9 cellular contexts compared by ENCODE assay signal in the genomic region with DNA sequence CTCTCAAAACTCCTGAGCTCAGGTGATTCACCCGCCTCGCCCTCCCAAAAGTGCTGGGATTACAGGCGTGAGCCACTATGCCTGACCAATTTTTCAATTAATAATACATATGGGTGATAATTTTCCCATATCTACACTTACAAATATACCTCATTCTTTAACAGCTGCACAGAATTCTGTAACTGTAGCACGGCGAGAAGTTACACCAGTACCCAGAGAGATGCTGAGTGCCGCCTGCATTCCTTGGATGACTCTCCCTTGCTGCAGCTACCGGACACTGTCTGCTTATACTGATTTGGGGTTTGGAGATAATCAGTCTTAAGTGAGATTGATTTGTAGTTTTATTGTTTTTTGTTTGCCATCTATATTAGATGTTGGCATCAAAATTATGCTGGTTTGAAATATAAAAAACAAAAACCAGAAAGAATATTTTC. TPM values are rescaled to one million over a fixed set of nuclear protein-coding genes. Genes with fewer than 3 reads are reported as not detected.
A peak's percentile ranks its signal among the peaks of the same experiment; 100 is the strongest.
DNase-seq lines count a peak whose midpoint lies in the region; ATAC-seq lines count a peak whose summit lies in the region.
"Had no signal": no experiment of that assay in that cellular context is flagged by ENCODE, and none has a peak within 500 bp of the region (broad histone marks: within the 10 kb centered on the region; RNA-seq: fewer than 3 reads in every experiment).

No MANE protein-coding gene starts in this region.

- H3K27me3 Mint-ChIP-seq in naive B cell = no peaks in the 10 kb centered on the region

- DNase-seq in RPMI8226 = peak; percentile 15
- no peak for DNase-seq in naive B cell
- no peak for DNase-seq in left lobe of liver (ENCODE audit: low spot score)
- DNase-seq in LoVo (ENCODE audit: low spot score) = no peak
- DNase-seq in medulla oblongata (ENCODE audit: extremely low spot score) = no peak
- DNase-seq: activated T-cell treated with anti-CD3 and anti-CD28 coated beads, Interleukin-2, amount 50 U/mL, for 1 hour had no signal

- peak overlapping the region in 4 of 6 donors; percentile 54 to 95 (median 88) for H3K27ac Mint-ChIP-seq in naive B cell

- peaks cover 50 to 82% (median 79%) of the 10 kb centered on the region in 3 donors for H3K4me1 Mint-ChIP-seq in naive B cell

- peak overlapping the region; percentile 53 to 99 (median 88) for H3K4me3 Mint-ChIP-seq in naive B cell

- peaks cover 0 to 5% (median 0%) of the 10 kb centered on the region in 7 donors for H3K9me3 Mint-ChIP-seq in naive B cell

- ATAC-seq in GM18909 (IDR thresholded peaks at IDR 0.05; ENCODE audit: poor library complexity, unreplicated experiment) (peak; percentile 25), HG02759 (IDR thresholded peaks at IDR 0.05; ENCODE audit: unreplicated experiment) (peak; percentile 34), naive B cell (ENCODE audit: low read depth in 2 of 2) (no peak), left lobe of liver (no peak), GM19463 (IDR thresholded peaks at IDR 0.05; ENCODE audit: unreplicated experiment) (no peak)

- H3K36me3 Mint-ChIP-seq in naive B cell = peaks cover 21 to 32% of the 10 kb centered on the region in 2 donors

RNA-seq across cellular contexts. Expression of gene TIFA, which starts 5.8 kb away (rescaled TPM):
- polyA plus RNA-seq in naive B cell (ENCODE audit: low read depth in 6 of 6) = 100 to 1,000 TPM in 2 of 6 donors, 10 to 100 TPM in 4; 69.1 to 171 (median 80.5) TPM
- total RNA-seq in left lobe of liver = 4.6 TPM

RNA-seq across cellular contexts. Expression of gene ALPK1, which starts 17.3 kb away (rescaled TPM):
- 1 to 10 TPM in 5 of 6 donors, not detected in 1; 3.9 to 7.3 (median 5.3) TPM for polyA plus RNA-seq in naive B cell (ENCODE audit: low read depth in 6 of 6)
- 5.0 TPM for total RNA-seq in left lobe of liver

RNA-seq across cellular contexts. Expression of gene AP1AR, which starts 48.3 kb away (rescaled TPM):
- 10 to 100 TPM; 17.7 to 40.7 (median 25.6) TPM for polyA plus RNA-seq in naive B cell (ENCODE audit: low read depth in 6 of 6)
- total RNA-seq in left lobe of liver = 13.4 TPM

Comparison
In these comparisons a context has a peak if more than half of its experiments do, and no peak if none do; other contexts are left out.
1. ATAC-seq: peak in GM18909 (single experiment) and HG02759 (single experiment); none in naive B cell (0 of 2), left lobe of liver (single experiment) and GM19463 (single experiment).